ENCODE assay signal across 9 cellular contexts in genomic region chr2:235050992-235051351, GRCh38.
DNase-seq lines count a peak whose midpoint lies in the region; ATAC-seq and TF ChIP-seq lines count a peak whose summit lies in the region.
"Had no signal": no experiment of that assay in that cellular context is flagged by ENCODE, and none has a peak within 500 bp of the region (broad histone marks: within the 10 kb centered on the region; RNA-seq: fewer than 3 reads in every experiment).

No MANE protein-coding gene starts in this region.

- POLR2A ChIA-PET in activated CD4-positive, alpha-beta memory T cell treated with anti-CD3 and anti-CD28 coated beads, Interleukin-2, amount 10 ng/mL, durations not matched to agents 7 days and 5 days (lab: Charles Lee): no interaction called here

- peaks cover 9% of the 10 kb centered on the region for H3K27me3 Mint-ChIP-seq in activated CD4-positive, alpha-beta memory T cell treated with anti-CD3 and anti-CD28 coated beads, Interleukin-2, amount 10 ng/mL, durations not matched to agents 7 days and 5 days

- H3K27ac Mint-ChIP-seq in activated CD4-positive, alpha-beta memory T cell treated with anti-CD3 and anti-CD28 coated beads, Interleukin-2, amount 10 ng/mL, durations not matched to agents 7 days and 5 days: no peak overlapping the region
- H3K27ac Mint-ChIP-seq: IgD-negative memory B cell had no signal

- no peak overlapping the region for H3K4me3 ChIP-seq in psoas muscle

- H3K4me1 ChIP-seq in psoas muscle: peaks cover 10% of the 10 kb centered on the region

- peaks cover 4% of the 10 kb centered on the region for H3K4me1 Mint-ChIP-seq in activated CD4-positive, alpha-beta memory T cell treated with anti-CD3 and anti-CD28 coated beads, Interleukin-2, amount 10 ng/mL, durations not matched to agents 7 days and 5 days

- intact Hi-C loops in left cardiac atrium (cut with DNase I) (loop anchor here in 1 of 2 donors (5.0 to 10.0 kb wide), 2 partner anchors 99 to 166 kb away; partner anchors contain the start of gene SH3BP4), psoas muscle (cut with DNase I) (no loop called here)

- no peaks in the 10 kb centered on the region for H3K27me3 ChIP-seq in psoas muscle (ENCODE audit: insufficient read depth in 3 of 3, low read length in 2 of 3)

- no peaks in the 10 kb centered on the region for H3K36me3 Mint-ChIP-seq in activated CD4-positive, alpha-beta memory T cell treated with anti-CD3 and anti-CD28 coated beads, Interleukin-2, amount 10 ng/mL, durations not matched to agents 7 days and 5 days (ENCODE audit: low read depth)
- H3K36me3 Mint-ChIP-seq: IgD-negative memory B cell had no signal

- H3K9me3 Mint-ChIP-seq in activated CD4-positive, alpha-beta memory T cell treated with anti-CD3 and anti-CD28 coated beads, Interleukin-2, amount 10 ng/mL, durations not matched to agents 7 days and 5 days: no peaks in the 10 kb centered on the region
- H3K9me3 Mint-ChIP-seq: IgD-negative memory B cell had no signal

- TF ChIP-seq CTCF in psoas muscle (IDR thresholded peaks at IDR 0.05): no peak

- H3K27ac ChIP-seq in psoas muscle: peak overlapping the region; percentile 53

- DNase-seq in DMS79 (lab: John Stamatoyannopoulos, UW) (peak; percentile 77), NCI-H1694 treated with DMSO at 0.1 percent for 48 hours (lab: John Stamatoyannopoulos, UW) (peak; percentile 93), amygdala (lab: John Stamatoyannopoulos, UW) (peak in 55 of 56 donors; percentile 25 to 98 (median 78)), left cardiac atrium (peak; percentile 95), psoas muscle (peak; percentile 87 to 91)
- DNase-seq in activated CD4-positive, alpha-beta memory T cell treated with anti-CD3 and anti-CD28 coated beads, Interleukin-2, amount 10 ng/mL, durations not matched to agents 7 days and 5 days: no peak

- CTCF ChIA-PET in activated CD4-positive, alpha-beta memory T cell treated with anti-CD3 and anti-CD28 coated beads, Interleukin-2, amount 10 ng/mL, durations not matched to agents 7 days and 5 days (lab: Charles Lee): no interaction called here

- peaks cover 0 to 12% of the 10 kb centered on the region in 2 donors for H3K36me3 ChIP-seq in psoas muscle (ENCODE audit: insufficient read depth in 1 of 2, low read depth in 1 of 2)

- no peak overlapping the region for H3K4me3 Mint-ChIP-seq in activated CD4-positive, alpha-beta memory T cell treated with anti-CD3 and anti-CD28 coated beads, Interleukin-2, amount 10 ng/mL, durations not matched to agents 7 days and 5 days
- H3K4me3 Mint-ChIP-seq: IgD-negative memory B cell had no signal

- no peaks in the 10 kb centered on the region for H3K9me3 ChIP-seq in psoas muscle

- ATAC-seq in left cardiac atrium: peak; percentile 89 to 93
- peak; percentile 75 to 86 (median 78) for ATAC-seq in psoas muscle
- ATAC-seq in GM21576 (IDR thresholded peaks at IDR 0.05; ENCODE audit: unreplicated experiment): no peak
- ATAC-seq in GM21515 (IDR thresholded peaks at IDR 0.05; ENCODE audit: unreplicated experiment): no peak

- WGBS in psoas muscle, 3 donors: 7 to 12% (median 11%) methylated on average over 6 of the region's 6 CpGs

Comparison
In these comparisons a context has a peak if more than half of its experiments do, and no peak if none do; other contexts are left out.
1. ATAC-seq: peak in left cardiac atrium (2 of 2) and psoas muscle (4 of 4); none in GM21576 (single experiment) and GM21515 (single experiment).